8 cellular contexts compared by ENCODE assay signal in the genomic region with DNA sequence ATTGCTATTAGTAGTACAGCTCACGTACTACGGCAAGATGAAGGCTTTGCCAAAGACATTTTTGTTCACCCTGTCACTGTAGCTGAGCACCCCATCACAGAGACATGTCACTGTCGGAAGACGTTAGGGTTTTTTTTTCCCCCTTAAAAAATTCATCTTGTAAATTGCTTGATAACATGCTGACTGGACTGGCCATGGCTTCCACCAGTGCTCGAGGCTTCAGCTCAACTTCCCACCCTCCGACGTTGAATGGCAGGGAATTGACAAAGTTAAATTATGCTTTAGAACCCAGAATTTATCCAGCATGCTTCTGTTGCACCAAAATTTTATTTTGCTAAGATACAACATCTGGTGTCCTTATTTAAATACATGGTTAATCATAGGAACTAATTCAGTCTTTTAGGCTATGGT. TPM values are rescaled to one million over a fixed set of nuclear protein-coding genes. Genes with fewer than 3 reads are reported as not detected.
DNase-seq lines count a peak whose midpoint lies in the region; ATAC-seq and TF ChIP-seq lines count a peak whose summit lies in the region.

No MANE protein-coding gene starts in this region.

- CTCF ChIA-PET in activated B cell treated with CpG ODN at 0.5 μM for 24 hours (lab: Charles Lee), result interaction anchor here (0.9 kb wide), 2 partner anchors 33 to 435 kb away, joined by 3 read pairs; no protein-coding TSS in a partner anchor

- no peaks in the 10 kb centered on the region for H3K36me3 ChIP-seq in iPS-20b (ENCODE audit: insufficient read depth, low read depth, low read length)

- peaks cover 5% of the 10 kb centered on the region for H3K36me3 Mint-ChIP-seq in activated B cell treated with CpG ODN at 0.5 μM for 24 hours (ENCODE audit: low read depth)

- intact Hi-C loops in activated B cell treated with CpG ODN at 0.5 μM for 24 hours (cut with micrococcal nuclease), result loop anchor here (2.0 to 5.0 kb wide), 3 partner anchors 301 to 878 kb away; a partner anchor contains a TSS

- POLR2A ChIA-PET in activated B cell treated with CpG ODN at 0.5 μM for 24 hours (lab: Charles Lee), result interaction anchor here (0.8 to 1.4 kb wide), 3 partner anchors 14 to 438 kb away, joined by 5 to 12 read pairs (median 5); a partner anchor contains a TSS

- peak overlapping the region; percentile 85; the same call in 1 of the 2 replicates for H3K9ac ChIP-seq in iPS-20b (ENCODE audit: low read depth, low read length)

- H3K9me3 ChIP-seq in iPS-20b (ENCODE audit: insufficient read depth, low read depth, low read length), result no peaks in the 10 kb centered on the region

- H3K27me3 Mint-ChIP-seq in activated B cell treated with CpG ODN at 0.5 μM for 24 hours, result no peaks in the 10 kb centered on the region

- H3K4me1 ChIP-seq in iPS-20b (ENCODE audit: insufficient read depth, low read length), result peaks cover 24% of the 10 kb centered on the region

- DNase-seq in NCI-H510A treated with DMSO at 0.1 percent for 48 hours (lab: John Stamatoyannopoulos, UW) (peak; percentile 63), NCI-H510A (lab: John Stamatoyannopoulos, UW) (no peak), activated B cell treated with CpG ODN at 0.5 μM for 24 hours (no peak), superior temporal gyrus (ENCODE audit: extremely low spot score) (peak; percentile 71), retina (no peak), NCI-H128 (lab: John Stamatoyannopoulos, UW; ENCODE audit: unreplicated experiment) (no peak)
- DNase-seq in stimulated activated naive CD4-positive, alpha-beta T cell (lab: John Stamatoyannopoulos, UW), result no peak

- no peaks in the 10 kb centered on the region for H3K9me3 Mint-ChIP-seq in activated B cell treated with CpG ODN at 0.5 μM for 24 hours

- H3K27ac ChIP-seq in iPS-20b (ENCODE audit: low read length), result peak overlapping the region; percentile 37

- H3K4me1 Mint-ChIP-seq in activated B cell treated with CpG ODN at 0.5 μM for 24 hours, result peaks cover 30% of the 10 kb centered on the region

- H3K27ac Mint-ChIP-seq in activated B cell treated with CpG ODN at 0.5 μM for 24 hours, result peak overlapping the region; percentile 86

- H3K4me3 Mint-ChIP-seq in activated B cell treated with CpG ODN at 0.5 μM for 24 hours, result peak overlapping the region; percentile 85

- ATAC-seq in activated B cell treated with CpG ODN at 0.5 μM for 24 hours (ENCODE audit: low read depth), result no peak

- no peaks in the 10 kb centered on the region for H3K27me3 ChIP-seq in iPS-20b (ENCODE audit: insufficient read depth, low read length)

- H3K4me3 ChIP-seq in iPS-20b (ENCODE audit: low read length), result peak overlapping the region; percentile 95

- TF ChIP-seq CTCF in activated B cell treated with CpG ODN at 0.5 μM for 24 hours (IDR thresholded peaks at IDR 0.05), result no peak

RNA-seq across cellular contexts. Expression of a gene that starts 0.7 kb away (rescaled TPM):
- 45.2 and 47.3 TPM in 2 replicates for total RNA-seq in activated B cell treated with CpG ODN at 0.5 μM for 24 hours

Comparison
In these comparisons a context has a peak if more than half of its experiments do, and no peak if none do; other contexts are left out.
1. DNase-seq: peak in NCI-H510A treated with DMSO at 0.1 percent for 48 hours (single experiment) and superior temporal gyrus (single experiment); none in NCI-H510A (single experiment), activated B cell treated with CpG ODN at 0.5 μM for 24 hours (single experiment), stimulated activated naive CD4-positive, alpha-beta T cell (0 of 6), retina (single experiment) and NCI-H128 (single experiment).